Comparison of ENCODE assay signal across 8 cellular contexts in genomic region chr20:63183422-63184146, GRCh38. TPM values are rescaled to one million over a fixed set of nuclear protein-coding genes. Genes with fewer than 3 reads are reported as not detected.
A peak's percentile ranks its signal among the peaks of the same experiment; 100 is the strongest.
DNase-seq lines count a peak whose midpoint lies in the region; ATAC-seq, FAIRE-seq and TF ChIP-seq lines count a peak whose summit lies in the region.

No MANE protein-coding gene starts in this region.

- H3K4me3 ChIP-seq in A549 (no peak overlapping the region), GM12864 (ENCODE audit: low read depth, low read length) (no peak overlapping the region)

- no peaks in the 10 kb centered on the region for H3K9me3 ChIP-seq in A549

- H3K27ac ChIP-seq in A549 = no peak overlapping the region

- intact Hi-C loops in left cardiac atrium (cut with DNase I) = no loop called here

- no peak for TF ChIP-seq POLR2A in A549 (IDR thresholded peaks at IDR 0.05; ENCODE audit: low read length)

- peaks cover 18% of the 10 kb centered on the region for H3K4me1 ChIP-seq in A549

- FAIRE-seq in A549 (lab: Jason Lieb, UNC) = no peak

- H3K4me2 ChIP-seq in A549 = no peak overlapping the region

- WGBS in A549 (ENCODE audit: missing lambda C conversion rate) = 40% methylated on average over 13 of the region's 13 CpGs

- DNase-seq in A549 (ENCODE audit: low read depth in 1 of 2, low spot score in 1 of 2) = peak; percentile 54 to 61
- DNase-seq in GM12864 (ENCODE audit: low read depth) = peak; percentile 4
- peak; percentile 63 for DNase-seq in OCI-M1 (lab: John Stamatoyannopoulos, UW)
- DNase-seq in activated effector memory CD4-positive, alpha-beta T cell treated with anti-CD3 and anti-CD28 coated beads, Interleukin-2, amount 50 U/mL, for 16 hours = peak; percentile 82
- peak; percentile 33 for DNase-seq in left cardiac atrium
- DNase-seq in stimulated activated CD4-positive, alpha-beta T cell treated with anti-CD3 and anti-CD28 coated beads, Interleukin-12 subunit alpha, Interleukin-12 subunit beta, amount 100 ng/mL, for 48 hours (ENCODE audit: low read depth in 2 of 3, low spot score in 1 of 3) = peak; percentile 24 to 61 (median 35)

- POLR2A ChIA-PET in A549 (lab: Yijun Ruan, JAX) = no interaction called here

- CTCF ChIA-PET in A549 (lab: Yijun Ruan, JAX) = interaction anchor here (0.6 to 5.7 kb wide), 24 partner anchors 8 to 198 kb away, joined by 3 to 53 read pairs (median 6); partner anchors contain the start of gene YTHDF1

- TF ChIP-seq EP300 in A549 (IDR thresholded peaks at IDR 0.05) = no peak

- peak; percentile 70 for TF ChIP-seq CTCF in A549 (IDR thresholded peaks at IDR 0.05)
- peak; percentile 90 for TF ChIP-seq CTCF in GM12864 (IDR thresholded peaks at IDR 0.05; ENCODE audit: low read depth, low read length, missing control alignments)

- ATAC-seq in A549 = peak; percentile 26 to 81; a peak in 3 of 6 replicates
- peak in 1 of 2 donors; percentile 14 for ATAC-seq in left cardiac atrium
- ATAC-seq in GM18498 (IDR thresholded peaks at IDR 0.05; ENCODE audit: unreplicated experiment) = no peak
- ATAC-seq in HG02870 (IDR thresholded peaks at IDR 0.05; ENCODE audit: unreplicated experiment) = no peak

- TF ChIP-seq RAD21 in A549 (conservative IDR thresholded peaks at IDR 0.05 in 1 of 2, IDR thresholded peaks at IDR 0.05 in 1 of 2) = peak; percentile 72 to 82

TF ChIP-seq in A549, 52 proteins besides CTCF, POLR2A, EP300 and RAD21:
- no peak for TF ChIP-seq NPAS2 (CRISPR knock-in tag; IDR thresholded peaks at IDR 0.05; ENCODE audit: borderline replicate concordance)
- TF ChIP-seq SMC3 (IDR thresholded peaks at IDR 0.05) = peak; percentile 67

RNA-seq across cellular contexts. Expression of gene YTHDF1, which starts 32.3 kb away (rescaled TPM):
- polyA plus RNA-seq in A549 (2011; rRNA removed) (31.4 and 31.8 TPM in 2 replicates), A549 (2017; fragmentation: RNase III; extraction: RNeasy Plus Mini Kit Qiagen cat#74134 plus additional on column Dnase treatment) (33.4 to 37.9 TPM (median 37.8 TPM) in 3 replicates)
- polyA plus RNA-seq in A549 (2012; cell fraction: cytosol; rRNA removed) = 20.9 and 23.8 TPM in 2 replicates
- 23.7 and 28.7 TPM in 2 replicates for polyA plus RNA-seq in A549 (2012; cell fraction: nucleus; rRNA removed)
- polyA minus RNA-seq in A549 (2011; rRNA and poly(A)+ RNA removed) = 27.1 and 30.7 TPM in 2 replicates
- 10 to 100 TPM; 19.3 to 29.9 TPM for total RNA-seq in left cardiac atrium

RNA-seq across cellular contexts. Expression of gene BIRC7, which starts 52.1 kb away (rescaled TPM):
- polyA plus RNA-seq in A549 (2011; rRNA removed) (0.63 and 0.81 TPM in 2 replicates), A549 (2017; fragmentation: RNase III; extraction: RNeasy Plus Mini Kit Qiagen cat#74134 plus additional on column Dnase treatment) (3.2 to 4.9 TPM (median 4.9 TPM) in 3 replicates)
- polyA plus RNA-seq in A549 (2012; cell fraction: cytosol; rRNA removed) = 0.70 and 1.2 TPM in 2 replicates
- polyA plus RNA-seq in A549 (2012; cell fraction: nucleus; rRNA removed) = 16.7 and 18.5 TPM in 2 replicates
- 0.33 and 0.63 TPM in 2 replicates for polyA minus RNA-seq in A549 (2011; rRNA and poly(A)+ RNA removed)
- under 1 TPM in 1 of 2 donors, not detected in 1; 0.94 TPM for total RNA-seq in left cardiac atrium

Comparison
In these comparisons a context has a peak if more than half of its experiments do, and no peak if none do; other contexts are left out.
1. ATAC-seq: peak in A549 (2 of 2); none in GM18498 (single experiment) and HG02870 (single experiment).
2. DNase-seq: peak in every context shown above with its lines; median percentile 82 in activated effector memory CD4-positive, alpha-beta T cell treated with anti-CD3 and anti-CD28 coated beads, Interleukin-2, amount 50 U/mL, for 16 hours; 63 in OCI-M1; 58 in A549; 35 in stimulated activated CD4-positive, alpha-beta T cell treated with anti-CD3 and anti-CD28 coated beads, Interleukin-12 subunit alpha, Interleukin-12 subunit beta, amount 100 ng/mL, for 48 hours; 33 in left cardiac atrium; 4 in GM12864.